8 cellular contexts compared by ENCODE assay signal in the genomic region with DNA sequence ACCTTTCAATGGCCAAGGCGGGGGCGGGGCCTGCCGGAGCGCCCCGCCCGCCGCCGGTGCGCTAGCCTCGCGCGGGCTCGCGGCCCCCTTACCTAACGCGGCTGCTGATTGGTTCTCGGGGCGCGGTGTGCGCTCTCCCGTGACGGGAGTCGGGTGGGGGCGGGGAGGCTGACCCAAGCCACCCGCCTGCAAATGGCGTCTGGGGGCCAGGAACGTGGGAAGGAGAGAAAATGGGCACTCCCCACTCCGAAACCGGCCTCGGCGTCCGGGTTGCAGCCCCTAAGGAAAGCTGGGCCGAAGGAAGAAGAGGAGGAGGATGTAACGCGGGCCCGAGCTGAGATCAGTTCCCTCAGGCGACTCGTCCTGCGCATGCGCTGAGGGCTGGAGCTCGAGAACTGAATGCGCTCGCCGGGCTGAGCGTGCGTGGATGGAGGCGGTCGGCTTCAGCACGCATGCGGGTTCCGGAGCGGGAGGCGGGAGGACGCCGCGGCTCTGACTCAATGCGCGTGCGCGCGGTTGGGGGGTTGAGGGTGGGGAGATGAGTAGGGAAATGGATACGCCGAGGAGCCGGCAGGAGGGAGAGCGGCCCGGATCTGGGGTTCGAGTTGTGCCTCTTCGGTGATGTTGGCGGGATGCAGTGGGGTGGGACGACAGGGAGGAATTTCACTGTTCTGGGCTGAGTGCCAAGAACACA.
DNase-seq lines count a peak whose midpoint lies in the region; ATAC-seq lines count a peak whose summit lies in the region.

A gene with protein sequence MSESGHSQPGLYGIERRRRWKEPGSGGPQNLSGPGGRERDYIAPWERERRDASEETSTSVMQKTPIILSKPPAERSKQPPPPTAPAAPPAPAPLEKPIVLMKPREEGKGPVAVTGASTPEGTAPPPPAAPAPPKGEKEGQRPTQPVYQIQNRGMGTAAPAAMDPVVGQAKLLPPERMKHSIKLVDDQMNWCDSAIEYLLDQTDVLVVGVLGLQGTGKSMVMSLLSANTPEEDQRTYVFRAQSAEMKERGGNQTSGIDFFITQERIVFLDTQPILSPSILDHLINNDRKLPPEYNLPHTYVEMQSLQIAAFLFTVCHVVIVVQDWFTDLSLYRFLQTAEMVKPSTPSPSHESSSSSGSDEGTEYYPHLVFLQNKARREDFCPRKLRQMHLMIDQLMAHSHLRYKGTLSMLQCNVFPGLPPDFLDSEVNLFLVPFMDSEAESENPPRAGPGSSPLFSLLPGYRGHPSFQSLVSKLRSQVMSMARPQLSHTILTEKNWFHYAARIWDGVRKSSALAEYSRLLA (minus strand): TSS at position 401 of the 694 bp plus-strand sequence. CDS start 4,221 bp downstream, outside the sequence.

- peak within 1 kb of the TSS; percentile 100 for H3K9ac ChIP-seq in SK-N-MC (ENCODE audit: insufficient read length)

- peak within 1 kb of the TSS; percentile 92 for H3K4me3 Mint-ChIP-seq in activated naive CD4-positive, alpha-beta T cell treated with anti-CD3 and anti-CD28 coated beads, Interleukin-2, amount 10 ng/mL, durations not matched to agents 7 days and 5 days

- no peaks in the 10 kb centered on the region for H3K9me3 Mint-ChIP-seq in activated naive CD4-positive, alpha-beta T cell treated with anti-CD3 and anti-CD28 coated beads, Interleukin-2, amount 10 ng/mL, durations not matched to agents 7 days and 5 days

- peak; percentile 55 for ATAC-seq in HG02571 (IDR thresholded peaks at IDR 0.05; ENCODE audit: unreplicated experiment)

- peaks cover 32% of the 10 kb centered on the region for H3K36me3 ChIP-seq in SK-N-MC (ENCODE audit: insufficient read depth, low read length)

- peak within 1 kb of the TSS; percentile 99 for H3K27ac Mint-ChIP-seq in activated naive CD4-positive, alpha-beta T cell treated with anti-CD3 and anti-CD28 coated beads, Interleukin-2, amount 10 ng/mL, durations not matched to agents 7 days and 5 days

- no peaks in the 10 kb centered on the region for H3K9me3 ChIP-seq in SK-N-MC (ENCODE audit: low read depth, low read length)

- H3K27ac ChIP-seq in SK-N-MC: peak within 1 kb of the TSS; percentile 99
- H3K27ac ChIP-seq in substantia nigra (ENCODE audit: low read depth, low read length, poor library complexity, severe bottlenecking): peak within 1 kb of the TSS; percentile 98

- peaks cover 44% of the 10 kb centered on the region for H3K36me3 Mint-ChIP-seq in activated naive CD4-positive, alpha-beta T cell treated with anti-CD3 and anti-CD28 coated beads, Interleukin-2, amount 10 ng/mL, durations not matched to agents 7 days and 5 days

- DNase-seq in GM04504 (ENCODE audit: low read depth) (peak; percentile 95), NCI-H1048 (lab: John Stamatoyannopoulos, UW) (peak; percentile 90), SK-N-MC (ENCODE audit: low read depth, low spot score) (peak; percentile 79), germinal center (ENCODE audit: low spot score) (peak; percentile 98), non-pigmented ciliary epithelial cell (ENCODE audit: low read depth) (peak; percentile 77), substantia nigra (lab: John Stamatoyannopoulos, UW) (peak; percentile 69 to 99 (median 95))
- peak; percentile 99 for DNase-seq in activated naive CD4-positive, alpha-beta T cell treated with anti-CD3 and anti-CD28 coated beads, Interleukin-2, amount 10 ng/mL, durations not matched to agents 7 days and 5 days

- H3K4me1 Mint-ChIP-seq in activated naive CD4-positive, alpha-beta T cell treated with anti-CD3 and anti-CD28 coated beads, Interleukin-2, amount 10 ng/mL, durations not matched to agents 7 days and 5 days: peaks cover 63% of the 10 kb centered on the region

- H3K27me3 Mint-ChIP-seq in activated naive CD4-positive, alpha-beta T cell treated with anti-CD3 and anti-CD28 coated beads, Interleukin-2, amount 10 ng/mL, durations not matched to agents 7 days and 5 days: peaks cover 3% of the 10 kb centered on the region

- peak within 1 kb of the TSS; percentile 99 for H3K4me3 ChIP-seq in SK-N-MC

- CTCF ChIA-PET in activated naive CD4-positive, alpha-beta T cell treated with anti-CD3 and anti-CD28 coated beads, Interleukin-2, amount 10 ng/mL, durations not matched to agents 7 days and 5 days (lab: Charles Lee): interaction anchor here (0.7 to 6.0 kb wide), 3 partner anchors 9 to 160 kb away, joined by 3 to 68 read pairs (median 7); no protein-coding TSS in a partner anchor

Comparison
In these comparisons a context has a peak if more than half of its experiments do, and no peak if none do; other contexts are left out.
1. Peak in every context shown above with its lines: DNase-seq, ATAC-seq, H3K4me3 ChIP-seq and H3K27ac ChIP-seq.